Comparison of ENCODE assay signal across 28 cellular contexts in the genomic region with DNA sequence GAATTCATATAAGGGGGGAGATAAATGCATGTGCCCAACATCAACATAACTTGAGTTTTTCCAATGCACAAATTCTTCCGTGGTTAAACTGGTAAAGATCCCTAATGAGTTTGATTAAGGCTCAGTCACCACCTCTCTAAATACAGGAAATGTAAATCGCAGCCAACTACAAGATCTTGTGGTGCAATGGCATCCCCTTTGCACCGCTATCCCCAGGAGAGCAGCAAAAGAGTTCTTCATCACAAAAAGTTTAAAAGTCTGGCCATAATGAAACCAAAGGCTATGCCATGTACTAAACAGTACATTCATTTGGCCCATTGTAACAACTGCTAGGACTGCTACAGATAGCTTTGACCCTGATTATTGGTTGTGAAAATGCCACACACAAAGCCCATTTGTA. TPM values are rescaled to one million over a fixed set of nuclear protein-coding genes. Genes with fewer than 3 reads are reported as not detected.
A peak's percentile ranks its signal among the peaks of the same experiment; 100 is the strongest.
DNase-seq lines count a peak whose midpoint lies in the region; ATAC-seq and TF ChIP-seq lines count a peak whose summit lies in the region.
"Had no signal": no experiment of that assay in that cellular context is flagged by ENCODE, and none has a peak within 500 bp of the region (broad histone marks: within the 10 kb centered on the region; RNA-seq: fewer than 3 reads in every experiment).

No MANE protein-coding gene starts in this region.

- intact Hi-C loops in left ventricle myocardium superior (cut with micrococcal nuclease) (no loop called here), OCI-LY7 (cut with micrococcal nuclease; ENCODE audit: unreplicated experiment) (loop anchor here (10.0 kb wide), 1 partner anchor 667 kb away; no protein-coding TSS in a partner anchor)

- no peak for ATAC-seq in left ventricle myocardium superior
- ATAC-seq in naive B cell (ENCODE audit: low read depth in 2 of 2), result peak in 1 of 2 donors; percentile 10
- no peak for ATAC-seq in HG02973 (IDR thresholded peaks at IDR 0.05; ENCODE audit: unreplicated experiment)
- ATAC-seq: heart left ventricle, pancreas, right cardiac atrium, SK-N-SH treated with all-trans-retinoic acid at 6 μM for 48 hours had no signal

- no TSS peak for BruUV-seq in OCI-LY7 (replicated peaks; lab: Mats Ljungman, UMichigan)

- peak overlapping the region; percentile 99 for H3K4me2 ChIP-seq in OCI-LY7 (ENCODE audit: low read length)
- H3K4me2 ChIP-seq: KMS-11 had no signal

- H3K27me3 Mint-ChIP-seq in naive B cell, result peaks cover 0 to 1% (median 0%) of the 10 kb centered on the region in 3 donors
- H3K27me3 Mint-ChIP-seq: CD8-positive, alpha-beta memory T cell had no signal

- DNase-seq in cardiac muscle cell (ENCODE audit: low read depth in 1 of 2, low spot score in 1 of 2) (no peak), left ventricle myocardium superior (no peak), OCI-LY7 (ENCODE audit: low spot score) (peak; percentile 57), naive B cell (peak; percentile 26), SIG-M5 (lab: John Stamatoyannopoulos, UW) (no peak), NCI-H2196 (lab: John Stamatoyannopoulos, UW; ENCODE audit: unreplicated experiment) (no peak), superior temporal gyrus (ENCODE audit: extremely low spot score) (no peak)
- DNase-seq: activated CD4-positive, alpha-beta T cell treated with anti-CD3 and anti-CD28 coated beads for 48 hours; activated T-cell treated with anti-CD3 and anti-CD28 coated beads, Interleukin-2, amount 50 U/mL, for 24 hours; CD8-positive, alpha-beta memory T cell; DMS53; effector memory CD4-positive, alpha-beta T cell; foreskin fibroblast; heart left ventricle; left colon; NCI-H1694 treated with DMSO at 0.1 percent for 48 hours; NCI-H526 treated with DMSO at 0.1 percent for 48 hours; pancreas; right cardiac atrium; stimulated activated CD4-positive, alpha-beta T cell treated with anti-CD3 and anti-CD28 coated beads, Interleukin-4, amount 100 ng/mL, for 1 hour; stimulated activated naive CD4-positive, alpha-beta T cell had no signal

- peak overlapping the region in 7 of 8 donors; percentile 30 to 79 (median 52) for H3K4me3 Mint-ChIP-seq in naive B cell
- H3K4me3 Mint-ChIP-seq: activated T-cell treated with anti-CD3 and anti-CD28 coated beads, Interleukin-2, amount 50 U/mL, for 24 hours; CD8-positive, alpha-beta memory T cell had no signal

- H3K4me3 ChIP-seq in cardiac muscle cell (no peak overlapping the region), OCI-LY7 (ENCODE audit: low read depth, low read length, poor library complexity, severe bottlenecking) (peak overlapping the region; percentile 66)
- H3K4me3 ChIP-seq: heart left ventricle, pancreas, thoracic aorta had no signal

- H3K4me1 Mint-ChIP-seq in naive B cell, result peaks cover 54 to 89% (median 68%) of the 10 kb centered on the region in 3 donors
- H3K4me1 Mint-ChIP-seq: CD8-positive, alpha-beta memory T cell had no signal

- POLR2A ChIA-PET in OCI-LY7 (lab: Charles Lee), result interaction anchor here (0.5 to 3.9 kb wide), 9 partner anchors 15 to 499 kb away, joined by 3 to 45 read pairs (median 4); a partner anchor contains a TSS

- H3K9me2 ChIP-seq in OCI-LY7 (ENCODE audit: insufficient read depth, low read length), result no peaks in the 10 kb centered on the region

- peaks cover 95% of the 10 kb centered on the region for H3K79me2 ChIP-seq in OCI-LY7 (ENCODE audit: insufficient read depth, low read depth, low read length)

- H4K20me1 ChIP-seq in OCI-LY7 (ENCODE audit: insufficient read depth, low read length), result no peaks in the 10 kb centered on the region

- H3K27ac Mint-ChIP-seq in naive B cell, result peak overlapping the region in 3 of 6 donors; percentile 22 to 44 (median 29)
- H3K27ac Mint-ChIP-seq: activated T-cell treated with anti-CD3 and anti-CD28 coated beads, Interleukin-2, amount 50 U/mL, for 24 hours; CD8-positive, alpha-beta memory T cell had no signal

- CTCF ChIA-PET in OCI-LY7 (lab: Charles Lee; ENCODE audit: unreplicated experiment), result no interaction called here

- H3K9me3 ChIP-seq in cardiac muscle cell (ENCODE audit: low read depth) (no peaks in the 10 kb centered on the region), OCI-LY7 (ENCODE audit: low read length) (no peaks in the 10 kb centered on the region)
- H3K9me3 ChIP-seq: heart left ventricle, pancreas, thoracic aorta had no signal

- H3K4me1 ChIP-seq in cardiac muscle cell (ENCODE audit: low read depth), result peaks cover 96% of the 10 kb centered on the region
- peaks cover 89% of the 10 kb centered on the region for H3K4me1 ChIP-seq in OCI-LY7 (ENCODE audit: insufficient read depth, low read length, poor library complexity, severe bottlenecking)

- no peaks in the 10 kb centered on the region for H3K36me3 ChIP-seq in cardiac muscle cell
- H3K36me3 ChIP-seq in OCI-LY7 (ENCODE audit: insufficient read depth, low read length), result peaks cover 42% of the 10 kb centered on the region
- H3K36me3 ChIP-seq: pancreas, thoracic aorta had no signal

- TF ChIP-seq CTCF in cardiac muscle cell (IDR thresholded peaks at IDR 0.05; ENCODE audit: low read depth, low read length) (no peak), OCI-LY7 (conservative IDR thresholded peaks at IDR 0.05; ENCODE audit: low read length) (no peak)

- H3K36me3 Mint-ChIP-seq in naive B cell, result peaks cover 6 to 15% of the 10 kb centered on the region in 2 donors
- H3K36me3 Mint-ChIP-seq: CD8-positive, alpha-beta memory T cell had no signal

- H3K27me3 ChIP-seq in cardiac muscle cell, result no peaks in the 10 kb centered on the region
- H3K27me3 ChIP-seq: heart left ventricle, pancreas had no signal

- peak overlapping the region; percentile 28; the same call in 1 of the 2 replicates for H2AFZ ChIP-seq in OCI-LY7 (ENCODE audit: low read length)

- H3K27ac ChIP-seq in cardiac muscle cell (peak overlapping the region; percentile 87), OCI-LY7 (ENCODE audit: low read depth, low read length, poor library complexity, severe bottlenecking) (peak overlapping the region; percentile 95)
- H3K27ac ChIP-seq: 22Rv1, KMS-11, pancreas, thoracic aorta had no signal

- H3K9me3 Mint-ChIP-seq in naive B cell, result no peaks in the 10 kb centered on the region
- H3K9me3 Mint-ChIP-seq: activated T-cell treated with anti-CD3 and anti-CD28 coated beads, Interleukin-2, amount 50 U/mL, for 24 hours had no signal

RNA-seq across cellular contexts. Expression of a gene that starts 44.6 kb away (rescaled TPM):
- 75.0 and 115 TPM in 2 replicates for total RNA-seq in cardiac muscle cell
- 39.9 and 61.3 TPM in 2 replicates for polyA plus RNA-seq in cardiac muscle cell
- 18.2 TPM for total RNA-seq in left ventricle myocardium superior
- total RNA-seq in OCI-LY7 (2014; rRNA removed; shearing (Covaris generic)), result 22.6 and 25.7 TPM in 2 replicates
- total RNA-seq in OCI-LY7 (2022), result 58.8 and 61.4 TPM in 2 replicates
- polyA plus RNA-seq in naive B cell (ENCODE audit: low read depth in 6 of 6), result 1 to 10 TPM; 3.7 to 8.7 (median 6.0) TPM
- total RNA-seq: activated CD8-positive, alpha-beta memory T cell treated with anti-CD3 and anti-CD28 coated beads for 36 hours; CD8-positive, alpha-beta memory T cell; T-helper 2 cell treated with Interferon-gamma antibody and Interleukin-4, amounts not matched to agents 100 ng/mL and 5 ng/mL, for 36 hours had no signal
- polyA plus RNA-seq: CD8-positive, alpha-beta memory T cell had no signal

Comparison
In these comparisons a context has a peak if more than half of its experiments do, and no peak if none do; other contexts are left out.
1. DNase-seq: peak in OCI-LY7 (single experiment) and naive B cell (single experiment); none in cardiac muscle cell (0 of 2), left ventricle myocardium superior (single experiment), SIG-M5 (single experiment), NCI-H2196 (single experiment) and superior temporal gyrus (single experiment).